ENCODE assay signal across 29 cellular contexts in the genomic region with DNA sequence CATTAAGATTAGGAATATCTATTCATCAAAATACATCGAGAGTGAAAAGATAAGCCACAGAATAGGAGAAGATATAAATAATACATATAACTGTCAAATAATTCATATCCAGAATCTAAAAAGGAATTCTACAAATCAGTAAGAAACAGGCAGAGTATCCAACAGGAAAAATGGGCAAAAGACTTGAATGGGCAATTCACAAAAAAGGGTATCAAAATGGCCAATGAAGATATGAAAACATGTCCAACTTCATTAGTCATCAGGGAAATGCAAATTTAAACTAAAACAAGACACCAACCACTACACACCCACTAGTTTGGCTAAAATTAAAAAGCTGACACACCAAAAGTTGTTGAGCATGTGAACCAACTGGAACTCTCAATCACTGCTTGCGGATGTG.
"Had no signal": no experiment of that assay in that cellular context is flagged by ENCODE, and none has a peak within 500 bp of the region (broad histone marks: within the 10 kb centered on the region; RNA-seq: fewer than 3 reads in every experiment).

No MANE protein-coding gene starts in this region.

- H3K36me3 ChIP-seq: colonic mucosa, esophagus muscularis mucosa, esophagus squamous epithelium, gastrocnemius medialis, gastroesophageal sphincter, heart left ventricle, heart right ventricle had no signal

- H3K27me3 ChIP-seq: colonic mucosa, dorsolateral prefrontal cortex, gastrocnemius medialis, hepatocyte had no signal

- H3K27ac Mint-ChIP-seq: dendritic cell treated with granulocyte-macrophage colony-stimulating factor and Interleukin-4, amounts not matched to agents 40 ng/mL and 50 ng/mL, for 4 days; effector memory CD8-positive, alpha-beta T cell had no signal

- H3K79me2 ChIP-seq: hepatocyte had no signal

- DNase-seq: colonic mucosa; cortex of kidney; dermis blood vessel endothelial cell; dorsolateral prefrontal cortex; effector CD4-positive, alpha-beta T cell; effector CD8-positive, alpha-beta T cell; effector memory CD4-positive, alpha-beta T cell; effector memory CD8-positive, alpha-beta T cell; erythroblast; esophagus squamous epithelium; foreskin fibroblast; foreskin keratinocyte; foreskin melanocyte; gastrocnemius medialis; glutamatergic neuron; head of caudate nucleus; heart left ventricle; heart right ventricle had no signal

- H3K4me1 ChIP-seq: colonic mucosa, esophagus muscularis mucosa, esophagus squamous epithelium, foreskin keratinocyte, gastrocnemius medialis, gastroesophageal sphincter, heart left ventricle, heart right ventricle had no signal

- H3K4me3 ChIP-seq: colonic mucosa, coronary artery, dorsolateral prefrontal cortex, esophagus muscularis mucosa, esophagus squamous epithelium, gastrocnemius medialis, gastroesophageal sphincter, heart left ventricle, heart right ventricle, hepatocyte had no signal

- ATAC-seq: effector memory CD8-positive, alpha-beta T cell; esophagus mucosa; foreskin keratinocyte; gastrocnemius medialis; gastroesophageal sphincter; heart left ventricle; heart right ventricle had no signal

- H3K4me3 Mint-ChIP-seq: dendritic cell treated with granulocyte-macrophage colony-stimulating factor and Interleukin-4, amounts not matched to agents 40 ng/mL and 50 ng/mL, for 4 days; effector memory CD8-positive, alpha-beta T cell had no signal

- H2AFZ ChIP-seq: hepatocyte had no signal

- FAIRE-seq: colon, endometrium, endothelial cell of umbilical vein, frontal cortex had no signal

- H3K9me3 ChIP-seq: colonic mucosa, gastrocnemius medialis had no signal

- H3K4me2 ChIP-seq: hepatocyte had no signal

- H3K27ac ChIP-seq: colonic mucosa, coronary artery, epithelial cell of prostate, esophagus muscularis mucosa, esophagus squamous epithelium, foreskin keratinocyte, gastrocnemius medialis, gastroesophageal sphincter, heart left ventricle, heart right ventricle, hepatocyte had no signal
